In the genomic region with DNA sequence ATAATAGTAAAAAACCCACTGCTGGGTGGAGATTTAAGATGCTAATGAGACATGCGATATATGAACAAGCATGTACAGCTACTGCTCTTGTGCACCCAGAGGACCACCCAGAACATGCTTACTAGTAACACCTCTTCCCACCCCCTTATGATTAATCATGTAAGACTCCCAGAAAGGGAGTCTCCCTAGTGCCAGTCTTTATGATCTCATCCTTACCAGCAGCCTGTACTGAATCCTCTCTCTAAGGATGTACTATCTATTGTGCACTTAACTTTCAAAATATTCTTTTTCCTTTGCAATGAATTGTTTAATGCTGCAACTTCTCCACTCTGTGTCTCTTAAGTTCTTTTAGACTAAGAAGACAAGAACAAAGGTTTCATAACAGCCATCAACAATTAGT, we compare ENCODE assay signal across 28 cellular contexts. TPM values are rescaled to one million over a fixed set of nuclear protein-coding genes. Genes with fewer than 3 reads are reported as not detected.
DNase-seq lines count a peak whose midpoint lies in the region; ATAC-seq and TF ChIP-seq lines count a peak whose summit lies in the region.
"Had no signal": no experiment of that assay in that cellular context is flagged by ENCODE, and none has a peak within 500 bp of the region (broad histone marks: within the 10 kb centered on the region; RNA-seq: fewer than 3 reads in every experiment).

No MANE protein-coding gene starts in this region.

- H3K27ac ChIP-seq in GM23248 (no peak overlapping the region), fibroblast of lung (ENCODE audit: insufficient read depth, low read length) (no peak overlapping the region)
- H3K27ac ChIP-seq: hepatocyte, pancreas, testis, uterus had no signal

- no peak overlapping the region for H2AFZ ChIP-seq in GM23248
- H2AFZ ChIP-seq in fibroblast of lung (ENCODE audit: low read length): no peak overlapping the region
- H2AFZ ChIP-seq: hepatocyte had no signal

- peaks cover under 1% of the 10 kb centered on the region for H3K36me3 Mint-ChIP-seq in activated T-helper 1 cell treated with anti-CD3 and anti-CD28 coated beads, Interleukin-12 subunit alpha, Interleukin-12 subunit beta, Interleukin-2, Interleukin-4 antibody, amounts not matched to agents 30 ng/mL and 10 ng/mL and 1 ng/mL, durations not matched to agents 14 hours and 24 hours and 36 hours (ENCODE audit: low read depth)

- H4K20me1 ChIP-seq in GM23248 (ENCODE audit: insufficient read depth) (no peaks in the 10 kb centered on the region), fibroblast of lung (ENCODE audit: control insufficient read depth, extremely low read depth, insufficient read depth, low read length) (no peaks in the 10 kb centered on the region)

- no peaks in the 10 kb centered on the region for H3K9me2 ChIP-seq in GM23248 (ENCODE audit: insufficient read depth)

- H3K4me3 ChIP-seq in GM23248: no peak overlapping the region
- no peak overlapping the region for H3K4me3 ChIP-seq in fibroblast of lung (replicated peaks in 1 of 4; ENCODE audit: control extremely low read depth in 1 of 4, insufficient read depth in 1 of 4, low read depth in 3 of 4, low read length in 4 of 4)
- H3K4me3 ChIP-seq: hepatocyte, pancreas, testis, uterus had no signal

- ATAC-seq in omental fat pad (ENCODE audit: low FRiP score): peak; percentile 50
- ATAC-seq in HG02870 (IDR thresholded peaks at IDR 0.05; ENCODE audit: unreplicated experiment): no peak
- ATAC-seq: activated CD8-positive, alpha-beta T cell treated with anti-CD3 and anti-CD28 coated beads for 36 hours; pancreas; right cardiac atrium; Right ventricle myocardium inferior had no signal

- no peak overlapping the region for H3K4me2 ChIP-seq in GM23248 (ENCODE audit: unreplicated experiment)
- H3K4me2 ChIP-seq in fibroblast of lung (ENCODE audit: extremely low read depth, insufficient read depth, low read length): no peak overlapping the region
- H3K4me2 ChIP-seq: hepatocyte had no signal

- H3K4me3 Mint-ChIP-seq in activated T-helper 1 cell treated with anti-CD3 and anti-CD28 coated beads, Interleukin-12 subunit alpha, Interleukin-12 subunit beta, Interleukin-2, Interleukin-4 antibody, amounts not matched to agents 30 ng/mL and 10 ng/mL and 1 ng/mL, durations not matched to agents 14 hours and 24 hours and 36 hours: no peak overlapping the region
- H3K4me3 Mint-ChIP-seq: activated CD8-positive, alpha-beta T cell treated with anti-CD3 and anti-CD28 coated beads for 36 hours; activated naive CD8-positive, alpha-beta T cell treated with anti-CD3 and anti-CD28 coated beads, Interleukin-2, amount 10 ng/mL, durations not matched to agents 7 days and 5 days; CD4-positive, alpha-beta T cell; nephron had no signal

- no peaks in the 10 kb centered on the region for H3K27me3 Mint-ChIP-seq in activated T-helper 1 cell treated with anti-CD3 and anti-CD28 coated beads, Interleukin-12 subunit alpha, Interleukin-12 subunit beta, Interleukin-2, Interleukin-4 antibody, amounts not matched to agents 30 ng/mL and 10 ng/mL and 1 ng/mL, durations not matched to agents 14 hours and 24 hours and 36 hours (ENCODE audit: insufficient read depth)
- H3K27me3 Mint-ChIP-seq: activated CD8-positive, alpha-beta T cell treated with anti-CD3 and anti-CD28 coated beads for 36 hours; activated naive CD8-positive, alpha-beta T cell treated with anti-CD3 and anti-CD28 coated beads, Interleukin-2, amount 10 ng/mL, durations not matched to agents 7 days and 5 days; CD4-positive, alpha-beta T cell had no signal

- no peaks in the 10 kb centered on the region for H3K9me3 ChIP-seq in GM23248 (ENCODE audit: low read depth)
- H3K9me3 ChIP-seq in fibroblast of lung (ENCODE audit: control insufficient read depth, insufficient read depth, low read depth, low read length): no peaks in the 10 kb centered on the region
- H3K9me3 ChIP-seq: pancreas, testis, uterus had no signal

- in situ Hi-C loops in GM23248 (cut with MboI): no loop called here

- H3K36me3 ChIP-seq in GM23248 (ENCODE audit: low read depth): no peaks in the 10 kb centered on the region
- no peaks in the 10 kb centered on the region for H3K36me3 ChIP-seq in fibroblast of lung (ENCODE audit: control insufficient read depth, insufficient read depth, low read length)
- H3K36me3 ChIP-seq: pancreas, uterus had no signal

- H3K27ac Mint-ChIP-seq in activated T-helper 1 cell treated with anti-CD3 and anti-CD28 coated beads, Interleukin-12 subunit alpha, Interleukin-12 subunit beta, Interleukin-2, Interleukin-4 antibody, amounts not matched to agents 30 ng/mL and 10 ng/mL and 1 ng/mL, durations not matched to agents 14 hours and 24 hours and 36 hours: no peak overlapping the region
- H3K27ac Mint-ChIP-seq: activated CD8-positive, alpha-beta T cell treated with anti-CD3 and anti-CD28 coated beads for 36 hours; activated naive CD8-positive, alpha-beta T cell treated with anti-CD3 and anti-CD28 coated beads, Interleukin-2, amount 10 ng/mL, durations not matched to agents 7 days and 5 days; CD4-positive, alpha-beta T cell; nephron had no signal

- WGBS in GM23248 (ENCODE audit: low coverage in 1 of 2, low lambda C conversion rate in 2 of 2, missing lambda C conversion rate in 2 of 2), 2 experiments: 95 to 100% methylated on average over 1 of the region's 1 CpG

- H3K4me1 ChIP-seq in GM23248 (ENCODE audit: insufficient read depth) (peaks cover 8% of the 10 kb centered on the region), fibroblast of lung (ENCODE audit: control insufficient read depth, extremely low read depth, insufficient read depth, low read length) (no peaks in the 10 kb centered on the region)
- H3K4me1 ChIP-seq: pancreas, testis, uterus had no signal

- H3K9ac ChIP-seq in GM23248 (no peak overlapping the region), fibroblast of lung (ENCODE audit: insufficient read depth, low read length) (no peak overlapping the region)

- peak; percentile 76 for DNase-seq in GM23248
- DNase-seq in RKO (ENCODE audit: low spot score): peak; percentile 14
- DNase-seq in fibroblast of lung (ENCODE audit: low read depth in 2 of 2): peak; percentile 1 to 49
- no peak for DNase-seq in omental fat pad (ENCODE audit: low spot score)
- no peak for DNase-seq in activated CD4-positive, alpha-beta T cell treated with anti-CD3 and anti-CD28 coated beads for 1 hour
- DNase-seq in activated T-helper 1 cell treated with anti-CD3 and anti-CD28 coated beads, Interleukin-12 subunit alpha, Interleukin-12 subunit beta, Interleukin-2, Interleukin-4 antibody, amounts not matched to agents 30 ng/mL and 10 ng/mL and 1 ng/mL, durations not matched to agents 14 hours and 24 hours and 36 hours (ENCODE audit: low spot score): no peak
- DNase-seq: activated CD4-positive, CD25-positive, alpha-beta regulatory T cell; activated CD8-positive, alpha-beta T cell treated with anti-CD3 and anti-CD28 coated beads for 36 hours; activated effector memory CD4-positive, alpha-beta T cell treated with Interleukin-2 at 50 U/mL for 16 hours; activated naive CD8-positive, alpha-beta T cell treated with anti-CD3 and anti-CD28 coated beads, Interleukin-2, amount 10 ng/mL, durations not matched to agents 7 days and 5 days; CD4-positive, alpha-beta T cell; DMS 273 treated with DMSO at 0.1 percent for 48 hours; foreskin melanocyte; KG1; NCI-H1694 treated with DMSO at 0.1 percent for 48 hours; NCI-H69; pancreas; right cardiac atrium; stimulated activated CD4-positive, alpha-beta T cell treated with anti-CD3 and anti-CD28 coated beads, Interleukin-12 subunit alpha, Interleukin-12 subunit beta, amount 100 ng/mL, for 4 hours; stimulated activated CD4-positive, alpha-beta T cell treated with anti-CD3 and anti-CD28 coated beads, Interleukin-4, amount 100 ng/mL, for 4 hours; stimulated activated naive CD4-positive, alpha-beta T cell; SW 1271; testis; uterus had no signal

- no peaks in the 10 kb centered on the region for H3K9me3 Mint-ChIP-seq in activated T-helper 1 cell treated with anti-CD3 and anti-CD28 coated beads, Interleukin-12 subunit alpha, Interleukin-12 subunit beta, Interleukin-2, Interleukin-4 antibody, amounts not matched to agents 30 ng/mL and 10 ng/mL and 1 ng/mL, durations not matched to agents 14 hours and 24 hours and 36 hours
- H3K9me3 Mint-ChIP-seq: activated CD8-positive, alpha-beta T cell treated with anti-CD3 and anti-CD28 coated beads for 36 hours; activated naive CD8-positive, alpha-beta T cell treated with anti-CD3 and anti-CD28 coated beads, Interleukin-2, amount 10 ng/mL, durations not matched to agents 7 days and 5 days; CD4-positive, alpha-beta T cell had no signal

- H3K27me3 ChIP-seq in GM23248 (replicated peaks; ENCODE audit: insufficient read depth) (no peaks in the 10 kb centered on the region), fibroblast of lung (ENCODE audit: control insufficient read depth, insufficient read depth, low read length) (no peaks in the 10 kb centered on the region)
- H3K27me3 ChIP-seq: hepatocyte, pancreas, testis, uterus had no signal

- TF ChIP-seq CTCF in fibroblast of lung (conservative IDR thresholded peaks at IDR 0.05 in 1 of 2, IDR thresholded peaks at IDR 0.05 in 1 of 2; ENCODE audit: low read depth in 1 of 2, low read length in 2 of 2) (no peak), omental fat pad (IDR thresholded peaks at IDR 0.05) (no peak)

- intact Hi-C loops in activated T-helper 1 cell treated with anti-CD3 and anti-CD28 coated beads, Interleukin-12 subunit alpha, Interleukin-12 subunit beta, Interleukin-2, Interleukin-4 antibody, amounts not matched to agents 30 ng/mL and 10 ng/mL and 1 ng/mL, durations not matched to agents 14 hours and 24 hours and 36 hours (cut with micrococcal nuclease): no loop called here

- H3K4me1 Mint-ChIP-seq in activated T-helper 1 cell treated with anti-CD3 and anti-CD28 coated beads, Interleukin-12 subunit alpha, Interleukin-12 subunit beta, Interleukin-2, Interleukin-4 antibody, amounts not matched to agents 30 ng/mL and 10 ng/mL and 1 ng/mL, durations not matched to agents 14 hours and 24 hours and 36 hours (ENCODE audit: low read depth): no peaks in the 10 kb centered on the region
- H3K4me1 Mint-ChIP-seq: activated naive CD8-positive, alpha-beta T cell treated with anti-CD3 and anti-CD28 coated beads, Interleukin-2, amount 10 ng/mL, durations not matched to agents 7 days and 5 days had no signal

- H3K79me2 ChIP-seq in GM23248 (ENCODE audit: insufficient read depth) (no peaks in the 10 kb centered on the region), fibroblast of lung (ENCODE audit: control insufficient read depth, insufficient read depth, low read length) (no peaks in the 10 kb centered on the region)
- H3K79me2 ChIP-seq: hepatocyte had no signal

- H3F3A ChIP-seq in GM23248 (ENCODE audit: insufficient read depth): no peaks in the 10 kb centered on the region

RNA-seq across cellular contexts. Expression of a gene that starts 9.1 kb away (rescaled TPM):
- total RNA-seq in GM23248 (2014; rRNA removed; shearing (Covaris generic)): 61.3 and 63.1 TPM in 2 replicates
- polyA plus RNA-seq in GM23248 (2016; fragmentation: Nextera tagmentation; extraction: Ambion mirVana) (95.5 and 98.8 TPM in 2 replicates), fibroblast of lung (93.6 and 116 TPM in 2 replicates)
- total RNA-seq in fibroblast of lung (136 and 160 TPM in 2 replicates), omental fat pad (10 to 100 TPM; 25.7 to 55.0 (median 41.3) TPM)
- 70.4 and 85.8 TPM in 2 replicates for polyA plus RNA-seq in fibroblast of lung (2012)
- polyA minus RNA-seq in fibroblast of lung (ENCODE audit: low replicate concordance): 11.1 and 14.9 TPM in 2 replicates
- total RNA-seq in activated T-helper 1 cell treated with anti-CD3 and anti-CD28 coated beads, Interleukin-12 subunit alpha, Interleukin-12 subunit beta, Interleukin-2, Interleukin-4 antibody, amounts not matched to agents 30 ng/mL and 10 ng/mL and 1 ng/mL, durations not matched to agents 14 hours and 24 hours and 36 hours: 113 and 116 TPM in 2 replicates

RNA-seq across cellular contexts. Expression of a gene that starts 35.9 kb away (rescaled TPM):
- total RNA-seq in GM23248 (2014; rRNA removed; shearing (Covaris generic)): 10.7 and 13.9 TPM in 2 replicates
- polyA plus RNA-seq in GM23248 (2016; fragmentation: Nextera tagmentation; extraction: Ambion mirVana) (16.4 and 16.8 TPM in 2 replicates), fibroblast of lung (5.6 and 25.1 TPM in 2 replicates)
- total RNA-seq in fibroblast of lung (1.3 and 19.7 TPM in 2 replicates), omental fat pad (1 to 10 TPM in 2 of 4 donors, under 1 TPM in 1, not detected in 1; 0.32 to 2.6 (median 1.0) TPM)
- polyA plus RNA-seq in fibroblast of lung (2012): 3.5 and 20.9 TPM in 2 replicates
- polyA minus RNA-seq in fibroblast of lung (ENCODE audit: low replicate concordance): 0.16 and 0.33 TPM in 2 replicates
- 25.5 and 26.8 TPM in 2 replicates for total RNA-seq in activated T-helper 1 cell treated with anti-CD3 and anti-CD28 coated beads, Interleukin-12 subunit alpha, Interleukin-12 subunit beta, Interleukin-2, Interleukin-4 antibody, amounts not matched to agents 30 ng/mL and 10 ng/mL and 1 ng/mL, durations not matched to agents 14 hours and 24 hours and 36 hours

RNA-seq across cellular contexts. Expression of a gene that starts 36.4 kb away (rescaled TPM):
- total RNA-seq in GM23248 (2014; rRNA removed; shearing (Covaris generic)): 2.7 and 4.9 TPM in 2 replicates
- polyA plus RNA-seq in GM23248 (2016; fragmentation: Nextera tagmentation; extraction: Ambion mirVana) (57.8 and 59.0 TPM in 2 replicates), fibroblast of lung (5.4 and 5.9 TPM in 2 replicates)
- total RNA-seq in fibroblast of lung (6.4 and 7.4 TPM in 2 replicates), omental fat pad (1 to 10 TPM; 5.2 to 9.8 (median 5.9) TPM)
- 14.5 and 19.9 TPM in 2 replicates for polyA plus RNA-seq in fibroblast of lung (2012)
- polyA minus RNA-seq in fibroblast of lung (ENCODE audit: low replicate concordance): 0.20 and 0.41 TPM in 2 replicates
- total RNA-seq in activated T-helper 1 cell treated with anti-CD3 and anti-CD28 coated beads, Interleukin-12 subunit alpha, Interleukin-12 subunit beta, Interleukin-2, Interleukin-4 antibody, amounts not matched to agents 30 ng/mL and 10 ng/mL and 1 ng/mL, durations not matched to agents 14 hours and 24 hours and 36 hours: 39.3 and 44.0 TPM in 2 replicates

RNA-seq across cellular contexts. Expression of a gene that starts 58.9 kb away (rescaled TPM):
- total RNA-seq in GM23248 (2014; rRNA removed; shearing (Covaris generic)): 166 and 179 TPM in 2 replicates
- polyA plus RNA-seq in GM23248 (2016; fragmentation: Nextera tagmentation; extraction: Ambion mirVana): 101 and 106 TPM in 2 replicates
- total RNA-seq in fibroblast of lung: 449 and 600 TPM in 2 replicates
- polyA plus RNA-seq in fibroblast of lung: 173 and 210 TPM in 2 replicates
- polyA plus RNA-seq in fibroblast of lung (2012): 143 and 171 TPM in 2 replicates
- polyA minus RNA-seq in fibroblast of lung (ENCODE audit: low replicate concordance): 85.4 and 99.1 TPM in 2 replicates
- total RNA-seq in omental fat pad: 100 to 1,000 TPM in 2 of 4 donors, 10 to 100 TPM in 2; 76.1 to 132 (median 106) TPM
- 72.3 and 77.8 TPM in 2 replicates for total RNA-seq in activated T-helper 1 cell treated with anti-CD3 and anti-CD28 coated beads, Interleukin-12 subunit alpha, Interleukin-12 subunit beta, Interleukin-2, Interleukin-4 antibody, amounts not matched to agents 30 ng/mL and 10 ng/mL and 1 ng/mL, durations not matched to agents 14 hours and 24 hours and 36 hours

Comparison
In these comparisons a context has a peak if more than half of its experiments do, and no peak if none do; other contexts are left out.
1. DNase-seq: peak in GM23248 (single experiment), RKO (single experiment) and fibroblast of lung (2 of 2); none in omental fat pad (single experiment), activated CD4-positive, alpha-beta T cell treated with anti-CD3 and anti-CD28 coated beads for 1 hour (single experiment) and activated T-helper 1 cell treated with anti-CD3 and anti-CD28 coated beads, Interleukin-12 subunit alpha, Interleukin-12 subunit beta, Interleukin-2, Interleukin-4 antibody, amounts not matched to agents 30 ng/mL and 10 ng/mL and 1 ng/mL, durations not matched to agents 14 hours and 24 hours and 36 hours (single experiment).